ENCODE assay signal across 14 cellular contexts in the genomic region with DNA sequence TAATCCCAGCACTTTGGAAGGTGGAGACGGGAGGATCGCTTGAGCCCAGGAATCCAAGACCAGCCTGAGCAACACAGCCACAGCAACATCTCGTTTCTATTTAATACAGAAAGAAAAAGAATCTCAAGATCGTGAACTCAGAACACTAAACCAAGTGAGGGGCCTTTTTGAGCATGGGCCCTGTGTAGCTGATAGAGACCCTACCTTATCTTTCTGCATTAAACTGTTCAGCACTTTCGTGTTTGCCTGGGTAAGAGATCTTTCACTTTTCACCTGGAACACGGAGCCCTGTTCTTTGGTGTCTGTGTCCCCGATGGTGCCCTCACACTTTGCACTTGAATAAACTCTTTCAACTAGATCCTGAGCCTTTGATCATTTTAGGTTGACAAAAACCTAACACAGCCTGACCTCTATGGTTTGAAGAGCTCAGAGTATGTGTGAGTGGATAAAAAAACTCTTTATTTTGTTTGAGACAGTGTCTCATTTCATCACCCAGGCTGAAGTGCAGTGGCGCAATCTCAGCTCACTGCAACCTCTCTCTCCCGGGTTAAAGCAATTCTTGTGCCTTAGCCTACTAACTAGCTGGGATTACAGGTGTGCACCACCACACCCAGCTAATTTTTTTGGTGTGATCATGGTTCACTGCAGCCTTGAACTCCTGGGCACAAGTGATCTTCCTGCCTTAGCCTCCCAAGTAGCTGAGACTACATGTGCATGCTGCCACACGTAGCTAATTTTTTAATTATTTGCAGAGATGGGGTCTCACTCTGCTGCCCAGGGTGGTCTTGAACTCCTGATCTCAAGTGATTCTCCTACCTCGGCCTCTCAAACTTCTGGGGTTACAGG.
"Had no signal": no experiment of that assay in that cellular context is flagged by ENCODE, and none has a peak within 500 bp of the region (broad histone marks: within the 10 kb centered on the region; RNA-seq: fewer than 3 reads in every experiment).

No MANE protein-coding gene starts in this region.

- H3K27ac ChIP-seq: breast epithelium, esophagus muscularis mucosa, tibial nerve had no signal

- H3K27me3 ChIP-seq: breast epithelium, tibial nerve had no signal

- FAIRE-seq: colon, TTC549 had no signal

- H3K4me3 Mint-ChIP-seq: activated naive CD8-positive, alpha-beta T cell treated with anti-CD3 and anti-CD28 coated beads, Interleukin-2, amount 10 ng/mL, durations not matched to agents 7 days and 5 days; activated T-cell treated with anti-CD3 and anti-CD28 coated beads, Interleukin-2, amount 50 U/mL, for 72 hours; neural crest cell had no signal

- H3K4me1 ChIP-seq: breast epithelium, esophagus muscularis mucosa, tibial nerve had no signal

- H3K4me3 ChIP-seq: breast epithelium, esophagus muscularis mucosa, tibial nerve had no signal

- H3K36me3 ChIP-seq: breast epithelium, esophagus muscularis mucosa, tibial nerve had no signal

- H3K27me3 Mint-ChIP-seq: activated naive CD8-positive, alpha-beta T cell treated with anti-CD3 and anti-CD28 coated beads, Interleukin-2, amount 10 ng/mL, durations not matched to agents 7 days and 5 days; T-helper 17 cell had no signal

- H3K27ac Mint-ChIP-seq: activated naive CD8-positive, alpha-beta T cell treated with anti-CD3 and anti-CD28 coated beads, Interleukin-2, amount 10 ng/mL, durations not matched to agents 7 days and 5 days; activated T-cell treated with anti-CD3 and anti-CD28 coated beads, Interleukin-2, amount 50 U/mL, for 72 hours; T-helper 17 cell had no signal

- DNase-seq: activated CD4-positive, CD25-positive, alpha-beta regulatory T cell; activated gamma-delta T cell treated with Interleukin-2 at 50 U/mL for 16 hours; activated naive CD8-positive, alpha-beta T cell treated with anti-CD3 and anti-CD28 coated beads, Interleukin-2, amount 10 ng/mL, durations not matched to agents 7 days and 5 days; aorta; left colon; mesenchymal stem cell; T-helper 17 cell had no signal

- H3K4me1 Mint-ChIP-seq: activated naive CD8-positive, alpha-beta T cell treated with anti-CD3 and anti-CD28 coated beads, Interleukin-2, amount 10 ng/mL, durations not matched to agents 7 days and 5 days; neural crest cell had no signal

- ATAC-seq: left colon, T-helper 17 cell had no signal

- H3K9me3 Mint-ChIP-seq: activated naive CD8-positive, alpha-beta T cell treated with anti-CD3 and anti-CD28 coated beads, Interleukin-2, amount 10 ng/mL, durations not matched to agents 7 days and 5 days; activated T-cell treated with anti-CD3 and anti-CD28 coated beads, Interleukin-2, amount 50 U/mL, for 72 hours; neural crest cell had no signal

- H3K36me3 Mint-ChIP-seq: activated naive CD8-positive, alpha-beta T cell treated with anti-CD3 and anti-CD28 coated beads, Interleukin-2, amount 10 ng/mL, durations not matched to agents 7 days and 5 days had no signal
